In the genomic region with DNA sequence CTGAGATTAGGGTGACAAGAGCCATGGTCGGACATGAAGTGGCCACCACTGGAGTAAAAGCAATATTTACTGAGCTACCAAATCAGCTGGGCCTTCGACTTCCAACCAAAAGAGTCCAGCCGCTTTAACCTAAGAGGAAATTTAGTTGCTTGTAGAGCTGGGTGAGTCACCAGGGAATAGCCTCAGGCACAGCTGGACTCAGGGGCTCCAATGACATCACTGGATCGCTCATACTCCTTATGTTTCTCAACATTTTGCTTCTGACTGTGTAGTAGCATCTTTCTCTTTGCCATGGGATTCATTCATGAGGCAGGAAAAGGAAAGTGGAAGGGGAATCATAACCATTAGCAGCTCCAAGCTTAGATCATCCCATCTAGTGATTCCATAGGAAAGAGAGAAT, we compare ENCODE assay signal across 10 cellular contexts.
A peak's percentile ranks its signal among the peaks of the same experiment; 100 is the strongest.
DNase-seq lines count a peak whose midpoint lies in the region; ATAC-seq and TF ChIP-seq lines count a peak whose summit lies in the region.
"Had no signal": no experiment of that assay in that cellular context is flagged by ENCODE, and none has a peak within 500 bp of the region (broad histone marks: within the 10 kb centered on the region; RNA-seq: fewer than 3 reads in every experiment).

No MANE protein-coding gene starts in this region.

- H3K36me3 Mint-ChIP-seq in progenitor cell of endocrine pancreas (ENCODE audit: insufficient read depth): no peaks in the 10 kb centered on the region

- intact Hi-C loops in Panc1 (cut with micrococcal nuclease; ENCODE audit: unreplicated experiment): no loop called here

- POLR2A ChIA-PET in Panc1 (lab: Charles Lee): no interaction called here

- CTCF ChIA-PET in Panc1 (lab: Charles Lee): no interaction called here

- H3K4me3 ChIP-seq in Panc1 (ENCODE audit: low read depth in 2 of 2, low read length in 2 of 2): no peak overlapping the region
- H3K4me3 ChIP-seq in epithelial cell of esophagus (ENCODE audit: low read length): no peak overlapping the region
- H3K4me3 ChIP-seq: esophagus muscularis mucosa, psoas muscle had no signal

- H3K27me3 ChIP-seq in Panc1 (ENCODE audit: control insufficient read depth, insufficient read depth, low read length): peaks cover 5% of the 10 kb centered on the region

- no peak for TF ChIP-seq CTCF in Panc1 (IDR thresholded peaks at IDR 0.05)
- no peak for TF ChIP-seq CTCF in epithelial cell of esophagus (IDR thresholded peaks at IDR 0.05; ENCODE audit: insufficient read depth, low read depth, low read length, missing control alignments)
- TF ChIP-seq CTCF in progenitor cell of endocrine pancreas (IDR thresholded peaks at IDR 0.05; ENCODE audit: unreplicated experiment): no peak

- H3K9me3 ChIP-seq in Panc1 (ENCODE audit: control insufficient read depth, insufficient read depth, low read depth, low read length): no peaks in the 10 kb centered on the region
- H3K9me3 ChIP-seq: esophagus muscularis mucosa, psoas muscle had no signal

- no peak; the same call in 1 of the 2 replicates for ATAC-seq in Panc1
- no peak for ATAC-seq in HG03025 (IDR thresholded peaks at IDR 0.05; ENCODE audit: low FRiP score, unreplicated experiment)
- no peak for ATAC-seq in GM21825 (IDR thresholded peaks at IDR 0.05; ENCODE audit: unreplicated experiment)
- ATAC-seq: psoas muscle had no signal

- no peak overlapping the region for H3K27ac ChIP-seq in Panc1 (ENCODE audit: low read length)
- H3K27ac ChIP-seq: esophagus muscularis mucosa, psoas muscle had no signal

- no peaks in the 10 kb centered on the region for H3K4me1 ChIP-seq in Panc1 (ENCODE audit: control insufficient read depth, insufficient read depth, low read length)
- H3K4me1 ChIP-seq: esophagus muscularis mucosa, psoas muscle had no signal

- in situ Hi-C loops in Panc1 (cut with HindIII; ENCODE audit: low pct_unique_long_range_greater_than_20kb, low sequenced_read_pairs): no loop called here

- peaks cover 6% of the 10 kb centered on the region for H3K4me1 Mint-ChIP-seq in progenitor cell of endocrine pancreas (ENCODE audit: low read depth)

- H3K36me3 ChIP-seq in Panc1 (ENCODE audit: control insufficient read depth, insufficient read depth, low read length): no peaks in the 10 kb centered on the region
- H3K36me3 ChIP-seq: esophagus muscularis mucosa had no signal

- peak overlapping the region; percentile 49 for H3K27ac Mint-ChIP-seq in progenitor cell of endocrine pancreas

- no peaks in the 10 kb centered on the region for H3K27me3 Mint-ChIP-seq in progenitor cell of endocrine pancreas

- no peak overlapping the region for H3K4me3 Mint-ChIP-seq in progenitor cell of endocrine pancreas (ENCODE audit: low read depth)

- DNase-seq in GM04503 (ENCODE audit: low read depth) (peak; percentile 28), Panc1 (ENCODE audit: low read depth, low spot score) (peak; percentile 5), epithelial cell of esophagus (ENCODE audit: low read depth) (peak; percentile 55), progenitor cell of endocrine pancreas (ENCODE audit: low spot score, unreplicated experiment) (no peak), NCI-H1694 treated with DMSO at 0.1 percent for 48 hours (lab: John Stamatoyannopoulos, UW) (no peak)
- DNase-seq: anterior cingulate cortex, psoas muscle had no signal

- no TSS peak for BruUV-seq in Panc1 (replicated peaks; lab: Mats Ljungman, UMichigan)

- H3K9me3 Mint-ChIP-seq in progenitor cell of endocrine pancreas (ENCODE audit: low read depth): no peaks in the 10 kb centered on the region

Comparison
In these comparisons a context has a peak if more than half of its experiments do, and no peak if none do; other contexts are left out.
1. DNase-seq: peak in GM04503 (single experiment), Panc1 (single experiment) and epithelial cell of esophagus (single experiment); none in progenitor cell of endocrine pancreas (single experiment) and NCI-H1694 treated with DMSO at 0.1 percent for 48 hours (single experiment).